In the genomic region with DNA sequence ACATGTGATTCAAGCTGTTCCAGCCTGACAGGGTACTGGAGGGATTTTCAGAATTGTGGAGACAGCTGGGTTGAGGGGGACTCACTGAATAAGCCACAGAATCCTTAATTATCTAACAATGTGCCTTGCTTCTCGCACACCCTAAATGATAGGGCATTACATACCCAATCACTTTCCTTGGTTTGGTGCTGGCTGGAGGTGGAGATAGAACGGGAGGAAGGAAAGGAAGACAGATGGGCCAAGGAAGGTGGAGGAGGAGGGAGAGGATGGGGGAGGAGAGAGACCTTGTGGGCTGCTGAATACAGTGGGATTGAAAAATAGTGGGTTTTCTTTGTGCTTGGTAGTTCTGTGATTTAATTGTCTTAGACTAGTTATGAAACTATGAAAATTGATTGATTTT, we compare ENCODE assay signal across 21 cellular contexts. TPM values are rescaled to one million over a fixed set of nuclear protein-coding genes. Genes with fewer than 3 reads are reported as not detected.
DNase-seq lines count a peak whose midpoint lies in the region; ATAC-seq and TF ChIP-seq lines count a peak whose summit lies in the region.
"Had no signal": no experiment of that assay in that cellular context is flagged by ENCODE, and none has a peak within 500 bp of the region (broad histone marks: within the 10 kb centered on the region; RNA-seq: fewer than 3 reads in every experiment).

No MANE protein-coding gene starts in this region.

- no peak for TF ChIP-seq CTCF in WERI-Rb-1 (IDR thresholded peaks at IDR 0.05; ENCODE audit: low read depth, low read length)
- no peak for TF ChIP-seq CTCF in neural progenitor cell (IDR thresholded peaks at IDR 0.05)

- peak overlapping the region in 2 of 11 experiments; percentile 6 to 35; a peak in 3 of 22 replicates for H3K27ac ChIP-seq in BLaER1 treated with 17β-estradiol and CSF1 and Interleukin-3, amounts not matched to agents 10 nM and 100 nM
- H3K27ac ChIP-seq in KOPT-K1 (ENCODE audit: low read depth, low read length, poor library complexity, severe bottlenecking) (peak overlapping the region; percentile 51), WERI-Rb-1 (peak overlapping the region; percentile 47), neural progenitor cell (no peak overlapping the region)
- H3K27ac ChIP-seq: HL-60 had no signal

- no peaks in the 10 kb centered on the region for H3K36me3 Mint-ChIP-seq in neural progenitor cell
- no peaks in the 10 kb centered on the region for H3K36me3 Mint-ChIP-seq in activated CD8-positive, alpha-beta memory T cell treated with anti-CD3 and anti-CD28 coated beads, Interleukin-2, amount 10 ng/mL, durations not matched to agents 7 days and 5 days

- H3K9ac ChIP-seq in BLaER1 treated with 17β-estradiol and CSF1 and Interleukin-3, amounts not matched to agents 10 nM and 100 nM = peak overlapping the region in 2 of 11 experiments; percentile 20 to 23; a peak in 1 of 22 replicates
- no peak overlapping the region for H3K9ac ChIP-seq in neural progenitor cell

- H3K4me2 ChIP-seq in BLaER1 treated with 17β-estradiol and CSF1 and Interleukin-3, amounts not matched to agents 10 nM and 100 nM = peak overlapping the region; percentile 55 to 95 (median 88)
- H3K4me2 ChIP-seq in neural progenitor cell = peak overlapping the region; percentile 26

- H3K4me3 Mint-ChIP-seq in neural progenitor cell = peak overlapping the region; percentile 23
- no peak overlapping the region for H3K4me3 Mint-ChIP-seq in activated CD8-positive, alpha-beta memory T cell treated with anti-CD3 and anti-CD28 coated beads, Interleukin-2, amount 10 ng/mL, durations not matched to agents 7 days and 5 days
- H3K4me3 Mint-ChIP-seq: HFFc6 had no signal

- peaks cover 0 to 12% (median 0%) of the 10 kb centered on the region in 11 experiments; a peak in 4 of 22 replicates for H3K9me3 ChIP-seq in BLaER1 treated with 17β-estradiol and CSF1 and Interleukin-3, amounts not matched to agents 10 nM and 100 nM (replicated peaks in 1 of 11)
- H3K9me3 ChIP-seq in KOPT-K1 (ENCODE audit: insufficient read depth, low read length, poor library complexity, severe bottlenecking) = no peaks in the 10 kb centered on the region
- no peaks in the 10 kb centered on the region for H3K9me3 ChIP-seq in WERI-Rb-1 (ENCODE audit: severe bottlenecking)
- no peaks in the 10 kb centered on the region for H3K9me3 ChIP-seq in neural progenitor cell (ENCODE audit: low read depth)
- H3K9me3 ChIP-seq: Caco-2 had no signal

- no peaks in the 10 kb centered on the region for H3K9me3 Mint-ChIP-seq in neural progenitor cell
- no peaks in the 10 kb centered on the region for H3K9me3 Mint-ChIP-seq in activated CD8-positive, alpha-beta memory T cell treated with anti-CD3 and anti-CD28 coated beads, Interleukin-2, amount 10 ng/mL, durations not matched to agents 7 days and 5 days (ENCODE audit: low read depth)
- H3K9me3 Mint-ChIP-seq: HFFc6 had no signal

- H4K20me1 ChIP-seq in BLaER1 treated with 17β-estradiol and CSF1 and Interleukin-3, amounts not matched to agents 10 nM and 100 nM = peaks cover 16 to 97% (median 74%) of the 10 kb centered on the region in 11 experiments; a peak in 20 of 22 replicates
- H4K20me1 ChIP-seq in neural progenitor cell (ENCODE audit: low read depth) = peaks cover 63% of the 10 kb centered on the region

- no peak overlapping the region for H3K27ac Mint-ChIP-seq in neural progenitor cell
- H3K27ac Mint-ChIP-seq in activated CD8-positive, alpha-beta memory T cell treated with anti-CD3 and anti-CD28 coated beads, Interleukin-2, amount 10 ng/mL, durations not matched to agents 7 days and 5 days = no peak overlapping the region
- H3K27ac Mint-ChIP-seq: HFFc6 had no signal

- peaks cover 2% of the 10 kb centered on the region for H3K27me3 Mint-ChIP-seq in neural progenitor cell (ENCODE audit: insufficient read depth, low read depth)
- H3K27me3 Mint-ChIP-seq in activated CD8-positive, alpha-beta memory T cell treated with anti-CD3 and anti-CD28 coated beads, Interleukin-2, amount 10 ng/mL, durations not matched to agents 7 days and 5 days = peaks cover 14% of the 10 kb centered on the region

- no peak overlapping the region for H3K4me3 ChIP-seq in BLaER1 treated with 17β-estradiol and CSF1 and Interleukin-3, amounts not matched to agents 10 nM and 100 nM
- H3K4me3 ChIP-seq in WERI-Rb-1 (ENCODE audit: low read depth, low read length) (no peak overlapping the region), neural progenitor cell (no peak overlapping the region)

- H2AFZ ChIP-seq in neural progenitor cell (replicated peaks) = no peak overlapping the region

- no peak for ATAC-seq in activated CD8-positive, alpha-beta memory T cell treated with anti-CD3 and anti-CD28 coated beads, Interleukin-2, amount 10 ng/mL, durations not matched to agents 7 days and 5 days
- no peak for ATAC-seq in esophagus mucosa

- H3K36me3 ChIP-seq in BLaER1 treated with 17β-estradiol and CSF1 and Interleukin-3, amounts not matched to agents 10 nM and 100 nM = peaks cover 0 to 11% (median 0%) of the 10 kb centered on the region in 11 experiments; a peak in 1 of 22 replicates
- no peaks in the 10 kb centered on the region for H3K36me3 ChIP-seq in KOPT-K1 (ENCODE audit: insufficient read depth, low read length)
- no peaks in the 10 kb centered on the region for H3K36me3 ChIP-seq in WERI-Rb-1
- H3K36me3 ChIP-seq in neural progenitor cell = no peaks in the 10 kb centered on the region

- CTCF ChIA-PET in activated CD8-positive, alpha-beta memory T cell treated with anti-CD3 and anti-CD28 coated beads, Interleukin-2, amount 10 ng/mL, durations not matched to agents 7 days and 5 days (lab: Charles Lee) = no interaction called here

- DNase-seq in WERI-Rb-1 = peak; percentile 80
- DNase-seq in neural progenitor cell (ENCODE audit: low spot score) = peak; percentile 44
- DNase-seq in activated CD8-positive, alpha-beta memory T cell treated with anti-CD3 and anti-CD28 coated beads, Interleukin-2, amount 10 ng/mL, durations not matched to agents 7 days and 5 days = no peak
- DNase-seq in RKO (ENCODE audit: low spot score) = no peak
- no peak for DNase-seq in posterior vena cava (ENCODE audit: low spot score)
- DNase-seq: Caco-2, DND-41, GF-D8, GOT3, HFFc6, NCI-H1092 treated with DMSO at 0.1 percent for 48 hours, NCI-H1694, NCI-H2107, NCI-H446, SIG-M5, SW 1271 had no signal

- H3K79me2 ChIP-seq in neural progenitor cell (ENCODE audit: low read depth) = peaks cover 94% of the 10 kb centered on the region

- no peaks in the 10 kb centered on the region for H3K27me3 ChIP-seq in BLaER1 treated with 17β-estradiol and CSF1 and Interleukin-3, amounts not matched to agents 10 nM and 100 nM
- H3K27me3 ChIP-seq in WERI-Rb-1 (ENCODE audit: insufficient read depth, low read depth, severe bottlenecking) (no peaks in the 10 kb centered on the region), neural progenitor cell (no peaks in the 10 kb centered on the region)

- H3K4me1 ChIP-seq in BLaER1 treated with 17β-estradiol and CSF1 and Interleukin-3, amounts not matched to agents 10 nM and 100 nM = peaks cover 43 to 72% (median 59%) of the 10 kb centered on the region in 10 experiments
- peaks cover 55% of the 10 kb centered on the region for H3K4me1 ChIP-seq in neural progenitor cell
- H3K4me1 ChIP-seq: Caco-2 had no signal

- peaks cover 49% of the 10 kb centered on the region for H3K4me1 Mint-ChIP-seq in neural progenitor cell
- peaks cover 2% of the 10 kb centered on the region for H3K4me1 Mint-ChIP-seq in activated CD8-positive, alpha-beta memory T cell treated with anti-CD3 and anti-CD28 coated beads, Interleukin-2, amount 10 ng/mL, durations not matched to agents 7 days and 5 days

- intact Hi-C loops in posterior vena cava (cut with DNase I) = no loop called here

- H3F3A ChIP-seq in neural progenitor cell (ENCODE audit: low read depth) = peaks cover 24% of the 10 kb centered on the region

RNA-seq across cellular contexts. Expression of a gene that starts 20.8 kb away (rescaled TPM):
- total RNA-seq in neural progenitor cell (ENCODE audit: low replicate concordance) = 23.4 and 27.2 TPM in 2 replicates
- 1 to 10 TPM; 1.1 to 1.2 TPM for total RNA-seq in activated CD8-positive, alpha-beta memory T cell treated with anti-CD3 and anti-CD28 coated beads, Interleukin-2, amount 10 ng/mL, durations not matched to agents 7 days and 5 days
- 10 to 100 TPM; 16.0 to 17.5 TPM for total RNA-seq in posterior vena cava
- 1.8 TPM for total RNA-seq in esophagus mucosa
- total RNA-seq: A172 had no signal

Comparison
In these comparisons a context has a peak if more than half of its experiments do, and no peak if none do; other contexts are left out.
1. DNase-seq: peak in WERI-Rb-1 (single experiment) and neural progenitor cell (single experiment); none in activated CD8-positive, alpha-beta memory T cell treated with anti-CD3 and anti-CD28 coated beads, Interleukin-2, amount 10 ng/mL, durations not matched to agents 7 days and 5 days (single experiment), RKO (single experiment) and posterior vena cava (single experiment).